ENCODE assay signal across 9 cellular contexts in genomic region chr11:61021661-61022212, GRCh38. TPM values are rescaled to one million over a fixed set of nuclear protein-coding genes. Genes with fewer than 3 reads are reported as not detected.
DNase-seq lines count a peak whose midpoint lies in the region; ATAC-seq and TF ChIP-seq lines count a peak whose summit lies in the region.
"Had no signal": no experiment of that assay in that cellular context is flagged by ENCODE, and none has a peak within 500 bp of the region (broad histone marks: within the 10 kb centered on the region; RNA-seq: fewer than 3 reads in every experiment).

No MANE protein-coding gene starts in this region.

- H3K4me3 ChIP-seq in testis, result no peak overlapping the region
- no peak overlapping the region for H3K4me3 ChIP-seq in A673 (ENCODE audit: low read depth, low read length, poor library complexity, severe bottlenecking)

- no peak overlapping the region for H3K27ac ChIP-seq in testis
- H3K27ac ChIP-seq in A673 (ENCODE audit: low read depth, low read length, poor library complexity, severe bottlenecking), result no peak overlapping the region

- WGBS in testis, 2 donors, result 29 to 34% methylated on average over 14 of the region's 14 CpGs

- H3K4me1 ChIP-seq in testis (peaks cover 5% of the 10 kb centered on the region), A673 (ENCODE audit: insufficient read depth, low read length, poor library complexity, severe bottlenecking) (peaks cover 4% of the 10 kb centered on the region)

- POLR2A ChIA-PET in A673 (lab: Charles Lee; ENCODE audit: low non-redundant PET), result no interaction called here

- CTCF ChIA-PET in A673 (lab: Charles Lee), result no interaction called here

- TF ChIP-seq POLR2A in testis (IDR thresholded peaks at IDR 0.05), result no peak

- H3K27me3 Mint-ChIP-seq in naive B cell, result no peaks in the 10 kb centered on the region

- no peak for TF ChIP-seq CTCF in testis (IDR thresholded peaks at IDR 0.05)
- no peak for TF ChIP-seq CTCF in A673 (conservative IDR thresholded peaks at IDR 0.05; ENCODE audit: low read depth, low read length)

- H3K9me3 ChIP-seq in testis, result no peaks in the 10 kb centered on the region
- H3K9me3 ChIP-seq in A673 (ENCODE audit: low read depth, low read length, poor library complexity, severe bottlenecking), result no peaks in the 10 kb centered on the region

- no peaks in the 10 kb centered on the region for H3K27me3 ChIP-seq in testis
- H3K27me3 ChIP-seq in A673 (replicated peaks; ENCODE audit: insufficient read depth, low read depth, low read length, poor library complexity), result no peaks in the 10 kb centered on the region

- peak overlapping the region; percentile 83 to 97 (median 95) for H3K27ac Mint-ChIP-seq in naive B cell

- intact Hi-C loops in testis (cut with DNase I; ENCODE audit: low total_unique reads) (no loop called here), A673 (cut with micrococcal nuclease; ENCODE audit: unreplicated experiment) (no loop called here)

- H3K36me3 ChIP-seq in testis (ENCODE audit: low read depth, missing control alignments) (no peaks in the 10 kb centered on the region), A673 (ENCODE audit: insufficient read depth, low read length, poor library complexity, severe bottlenecking) (no peaks in the 10 kb centered on the region)

- H3K36me3 Mint-ChIP-seq in naive B cell, result peaks cover 0 to 7% of the 10 kb centered on the region in 2 donors

- BruUV-seq in A673 (replicated peaks; lab: Mats Ljungman, UMichigan), result no TSS peak

- peak overlapping the region; percentile 10 to 89 (median 79) for H3K4me3 Mint-ChIP-seq in naive B cell

- H3K4me1 Mint-ChIP-seq in naive B cell, result peaks cover 48 to 59% (median 53%) of the 10 kb centered on the region in 3 donors

- H3K9me3 Mint-ChIP-seq in naive B cell, result no peaks in the 10 kb centered on the region

- ATAC-seq in naive B cell (ENCODE audit: low read depth in 2 of 2) (peak; percentile 84 to 89), GM19351 (IDR thresholded peaks at IDR 0.05; ENCODE audit: unreplicated experiment) (no peak)

- peak; percentile 36 for DNase-seq in NCI-H2107 treated with DMSO at 0.1 percent for 48 hours (lab: John Stamatoyannopoulos, UW; ENCODE audit: unreplicated experiment)
- DNase-seq in NCI-H2107 (lab: John Stamatoyannopoulos, UW), result no peak
- DNase-seq in activated effector memory CD4-positive, alpha-beta T cell treated with anti-CD3 and anti-CD28 coated beads, Interleukin-2, amount 50 U/mL, for 16 hours, result peak; percentile 95
- peak; percentile 73 for DNase-seq in naive B cell
- peak; percentile 39 for DNase-seq in testis
- DNase-seq in NOMO-1 (lab: John Stamatoyannopoulos, UW; ENCODE audit: unreplicated experiment in 2 of 2), result no peak
- no peak for DNase-seq in A673 (ENCODE audit: low spot score)

RNA-seq across cellular contexts. Expression of gene CD6, which starts 50.3 kb away (rescaled TPM):
- polyA plus RNA-seq in naive B cell (ENCODE audit: low read depth in 6 of 6), result 10 to 100 TPM in 4 of 6 donors, 1 to 10 TPM in 2; 6.4 to 25.2 (median 10.8) TPM
- 1 to 10 TPM in 1 of 2 donors, under 1 TPM in 1; 0.87 to 1.6 TPM for total RNA-seq in testis
- polyA plus RNA-seq in testis (ENCODE audit: insufficient read depth, low read depth, low replicate concordance), result 3.1 TPM
- total RNA-seq in A673 (2021), result not detected in 2 replicates
- polyA plus RNA-seq: AG04450 had no signal

Comparison
In these comparisons a context has a peak if more than half of its experiments do, and no peak if none do; other contexts are left out.
1. DNase-seq: peak in NCI-H2107 treated with DMSO at 0.1 percent for 48 hours (single experiment), activated effector memory CD4-positive, alpha-beta T cell treated with anti-CD3 and anti-CD28 coated beads, Interleukin-2, amount 50 U/mL, for 16 hours (single experiment), naive B cell (single experiment) and testis (single experiment); none in NCI-H2107 (single experiment), NOMO-1 (0 of 2) and A673 (single experiment).